1 cellular context compared by ENCODE assay signal in the genomic region with DNA sequence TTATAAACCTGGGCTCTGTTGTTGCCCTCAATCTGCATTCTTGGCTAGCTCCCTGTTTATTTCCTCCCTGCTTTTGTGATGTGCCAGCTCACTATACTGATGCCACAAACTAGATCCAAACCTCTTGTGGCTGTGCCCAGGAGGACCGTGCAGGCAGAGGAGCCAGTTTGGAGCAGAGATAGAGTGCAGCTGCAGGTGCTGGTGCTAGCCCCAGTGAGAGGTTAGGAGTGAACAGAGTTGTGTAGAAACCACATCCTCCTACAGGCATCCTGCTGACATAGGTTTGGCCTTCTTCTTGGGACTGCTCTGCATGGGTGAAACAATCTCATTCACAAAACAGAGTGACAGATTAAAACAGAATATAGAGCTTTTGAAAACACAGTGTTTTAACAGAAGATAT.
TF ChIP-seq lines count a peak whose summit lies in the region.

No MANE protein-coding gene starts in this region.

TF ChIP-seq in SK-N-SH, 30 proteins besides CTCF, POLR2A, EP300 and RAD21 (continued from another document):
- TF ChIP-seq, protein P1, sequence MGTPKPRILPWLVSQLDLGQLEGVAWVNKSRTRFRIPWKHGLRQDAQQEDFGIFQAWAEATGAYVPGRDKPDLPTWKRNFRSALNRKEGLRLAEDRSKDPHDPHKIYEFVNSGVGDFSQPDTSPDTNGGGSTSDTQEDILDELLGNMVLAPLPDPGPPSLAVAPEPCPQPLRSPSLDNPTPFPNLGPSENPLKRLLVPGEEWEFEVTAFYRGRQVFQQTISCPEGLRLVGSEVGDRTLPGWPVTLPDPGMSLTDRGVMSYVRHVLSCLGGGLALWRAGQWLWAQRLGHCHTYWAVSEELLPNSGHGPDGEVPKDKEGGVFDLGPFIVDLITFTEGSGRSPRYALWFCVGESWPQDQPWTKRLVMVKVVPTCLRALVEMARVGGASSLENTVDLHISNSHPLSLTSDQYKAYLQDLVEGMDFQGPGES (IDR thresholded peaks at IDR 0.05; ENCODE audit: low read depth, low read length): no peak
- no peak for TF ChIP-seq SMC3 (IDR thresholded peaks at IDR 0.05; ENCODE audit: low read depth, low read length)
- TF ChIP-seq EZH2phosphoT487 (IDR thresholded peaks at IDR 0.05; ENCODE audit: borderline replicate concordance, low read depth): no peak
- TF ChIP-seq POLR2AphosphoS5 (IDR thresholded peaks at IDR 0.05; ENCODE audit: low read depth, low read length): no peak
- TF ChIP-seq, protein P2, sequence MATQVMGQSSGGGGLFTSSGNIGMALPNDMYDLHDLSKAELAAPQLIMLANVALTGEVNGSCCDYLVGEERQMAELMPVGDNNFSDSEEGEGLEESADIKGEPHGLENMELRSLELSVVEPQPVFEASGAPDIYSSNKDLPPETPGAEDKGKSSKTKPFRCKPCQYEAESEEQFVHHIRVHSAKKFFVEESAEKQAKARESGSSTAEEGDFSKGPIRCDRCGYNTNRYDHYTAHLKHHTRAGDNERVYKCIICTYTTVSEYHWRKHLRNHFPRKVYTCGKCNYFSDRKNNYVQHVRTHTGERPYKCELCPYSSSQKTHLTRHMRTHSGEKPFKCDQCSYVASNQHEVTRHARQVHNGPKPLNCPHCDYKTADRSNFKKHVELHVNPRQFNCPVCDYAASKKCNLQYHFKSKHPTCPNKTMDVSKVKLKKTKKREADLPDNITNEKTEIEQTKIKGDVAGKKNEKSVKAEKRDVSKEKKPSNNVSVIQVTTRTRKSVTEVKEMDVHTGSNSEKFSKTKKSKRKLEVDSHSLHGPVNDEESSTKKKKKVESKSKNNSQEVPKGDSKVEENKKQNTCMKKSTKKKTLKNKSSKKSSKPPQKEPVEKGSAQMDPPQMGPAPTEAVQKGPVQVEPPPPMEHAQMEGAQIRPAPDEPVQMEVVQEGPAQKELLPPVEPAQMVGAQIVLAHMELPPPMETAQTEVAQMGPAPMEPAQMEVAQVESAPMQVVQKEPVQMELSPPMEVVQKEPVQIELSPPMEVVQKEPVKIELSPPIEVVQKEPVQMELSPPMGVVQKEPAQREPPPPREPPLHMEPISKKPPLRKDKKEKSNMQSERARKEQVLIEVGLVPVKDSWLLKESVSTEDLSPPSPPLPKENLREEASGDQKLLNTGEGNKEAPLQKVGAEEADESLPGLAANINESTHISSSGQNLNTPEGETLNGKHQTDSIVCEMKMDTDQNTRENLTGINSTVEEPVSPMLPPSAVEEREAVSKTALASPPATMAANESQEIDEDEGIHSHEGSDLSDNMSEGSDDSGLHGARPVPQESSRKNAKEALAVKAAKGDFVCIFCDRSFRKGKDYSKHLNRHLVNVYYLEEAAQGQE (IDR thresholded peaks at IDR 0.05; ENCODE audit: low read depth, low read length): no peak
- no peak for TF ChIP-seq FOXJ3 (CRISPR knock-in tag; IDR thresholded peaks at IDR 0.05)
- no peak for TF ChIP-seq TAF1 (IDR thresholded peaks at IDR 0.05; ENCODE audit: borderline replicate concordance, low read depth, low read length)
- TF ChIP-seq GABPA (IDR thresholded peaks at IDR 0.05; ENCODE audit: low read depth): no peak
